Comparison of ENCODE assay signal across 1 cellular context in the genomic region with DNA sequence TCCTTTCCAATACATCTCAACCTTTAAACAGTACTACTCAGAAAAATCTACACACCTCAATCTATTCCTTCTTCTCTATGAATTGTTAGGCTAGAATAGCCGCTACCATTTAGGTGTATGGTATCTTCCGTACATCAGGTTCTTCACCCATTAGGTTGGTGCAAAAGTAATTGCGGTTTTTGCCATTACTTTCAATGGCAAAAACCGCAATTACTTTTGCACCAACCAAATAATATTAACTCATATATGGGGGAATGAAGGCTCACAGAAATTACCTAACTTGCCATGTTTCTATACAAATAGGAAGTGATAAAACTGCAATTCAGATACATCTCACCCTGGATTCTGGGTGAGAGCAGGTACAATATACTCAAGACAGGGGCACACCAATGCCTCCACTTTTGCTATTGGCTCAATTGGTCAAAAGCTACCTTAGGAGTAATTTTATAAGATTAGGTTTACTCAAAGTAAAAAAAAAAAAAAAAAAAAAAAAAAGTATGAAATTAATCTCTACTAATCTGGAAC.
TF ChIP-seq lines count a peak whose summit lies in the region.

No MANE protein-coding gene starts in this region.

TF ChIP-seq in SK-N-SH, 30 proteins besides CTCF, POLR2A, EP300 and RAD21 (continued from another document):
- TF ChIP-seq, protein P1, sequence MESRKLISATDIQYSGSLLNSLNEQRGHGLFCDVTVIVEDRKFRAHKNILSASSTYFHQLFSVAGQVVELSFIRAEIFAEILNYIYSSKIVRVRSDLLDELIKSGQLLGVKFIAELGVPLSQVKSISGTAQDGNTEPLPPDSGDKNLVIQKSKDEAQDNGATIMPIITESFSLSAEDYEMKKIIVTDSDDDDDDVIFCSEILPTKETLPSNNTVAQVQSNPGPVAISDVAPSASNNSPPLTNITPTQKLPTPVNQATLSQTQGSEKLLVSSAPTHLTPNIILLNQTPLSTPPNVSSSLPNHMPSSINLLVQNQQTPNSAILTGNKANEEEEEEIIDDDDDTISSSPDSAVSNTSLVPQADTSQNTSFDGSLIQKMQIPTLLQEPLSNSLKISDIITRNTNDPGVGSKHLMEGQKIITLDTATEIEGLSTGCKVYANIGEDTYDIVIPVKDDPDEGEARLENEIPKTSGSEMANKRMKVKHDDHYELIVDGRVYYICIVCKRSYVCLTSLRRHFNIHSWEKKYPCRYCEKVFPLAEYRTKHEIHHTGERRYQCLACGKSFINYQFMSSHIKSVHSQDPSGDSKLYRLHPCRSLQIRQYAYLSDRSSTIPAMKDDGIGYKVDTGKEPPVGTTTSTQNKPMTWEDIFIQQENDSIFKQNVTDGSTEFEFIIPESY (IDR thresholded peaks at IDR 0.05; ENCODE audit: borderline replicate concordance, low read depth) = no peak
- TF ChIP-seq TCF12 (IDR thresholded peaks at IDR 0.05) = no peak
- TF ChIP-seq, protein P2, sequence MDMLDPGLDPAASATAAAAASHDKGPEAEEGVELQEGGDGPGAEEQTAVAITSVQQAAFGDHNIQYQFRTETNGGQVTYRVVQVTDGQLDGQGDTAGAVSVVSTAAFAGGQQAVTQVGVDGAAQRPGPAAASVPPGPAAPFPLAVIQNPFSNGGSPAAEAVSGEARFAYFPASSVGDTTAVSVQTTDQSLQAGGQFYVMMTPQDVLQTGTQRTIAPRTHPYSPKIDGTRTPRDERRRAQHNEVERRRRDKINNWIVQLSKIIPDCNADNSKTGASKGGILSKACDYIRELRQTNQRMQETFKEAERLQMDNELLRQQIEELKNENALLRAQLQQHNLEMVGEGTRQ (IDR thresholded peaks at IDR 0.05; ENCODE audit: borderline replicate concordance, low read depth, low read length) = no peak
- TF ChIP-seq TEAD4 (IDR thresholded peaks at IDR 0.05; ENCODE audit: borderline replicate concordance, insufficient read depth) = no peak
- TF ChIP-seq FOXJ3 (CRISPR knock-in tag; IDR thresholded peaks at IDR 0.05) = no peak
- no peak for TF ChIP-seq ELF1 (IDR thresholded peaks at IDR 0.05)
